Comparison of ENCODE assay signal across 8 cellular contexts in the genomic region with DNA sequence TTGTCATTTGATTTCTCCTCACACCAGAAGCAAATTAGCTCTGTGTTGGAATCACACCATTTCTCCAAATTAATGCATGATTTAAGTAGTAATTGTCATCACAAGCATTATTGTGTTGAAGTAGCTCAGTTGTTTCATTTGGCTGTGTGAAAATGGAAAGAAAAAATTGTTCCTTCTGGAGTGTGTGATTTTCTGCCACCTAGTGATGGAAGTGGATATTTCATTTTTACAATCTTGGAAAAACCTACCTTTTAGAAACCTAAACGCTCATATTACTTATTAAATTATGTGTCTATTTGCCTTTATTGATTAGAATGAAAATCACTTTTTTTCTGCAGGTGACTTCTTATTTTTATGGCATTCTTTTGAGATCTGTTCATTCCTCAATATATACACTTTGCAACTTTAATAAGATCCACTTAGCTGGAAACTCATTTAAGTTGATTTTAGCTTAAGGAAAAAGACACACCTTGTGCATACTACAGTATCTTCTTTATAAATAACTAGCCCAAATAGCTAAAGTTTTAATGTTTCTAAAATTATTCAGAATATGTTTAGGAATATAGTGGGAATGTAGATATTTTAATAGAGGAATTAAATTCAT. TPM values are rescaled to one million over a fixed set of nuclear protein-coding genes. Genes with fewer than 3 reads are reported as not detected.
DNase-seq lines count a peak whose midpoint lies in the region; ATAC-seq and TF ChIP-seq lines count a peak whose summit lies in the region.

No MANE protein-coding gene starts in this region.

- H3K9me3 ChIP-seq in gastroesophageal sphincter (no peaks in the 10 kb centered on the region), transverse colon (no peaks in the 10 kb centered on the region)

- TF ChIP-seq CTCF in RWPE1 (conservative IDR thresholded peaks at IDR 0.05; ENCODE audit: low read depth) (peak; percentile 81), gastroesophageal sphincter (IDR thresholded peaks at IDR 0.05) (peak in 3 of 4 experiments; percentile 7 to 52 (median 34)), transverse colon (IDR thresholded peaks at IDR 0.05) (peak; percentile 42 to 56 (median 53))

- intact Hi-C loops in transverse colon (cut with DNase I; ENCODE audit: low total_unique reads), result no loop called here
- intact Hi-C loops in activated naive CD4-positive, alpha-beta T cell treated with anti-CD3 and anti-CD28 coated beads for 36 hours (cut with micrococcal nuclease), result loop anchor here (1.0 to 5.0 kb wide), 2 partner anchors 372 to 663 kb away; no protein-coding TSS in a partner anchor

- TF ChIP-seq EP300 in gastroesophageal sphincter (IDR thresholded peaks at IDR 0.05), result no peak
- no peak for TF ChIP-seq EP300 in transverse colon (IDR thresholded peaks at IDR 0.05; ENCODE audit: low read depth)

- no peak for TF ChIP-seq POLR2A in gastroesophageal sphincter (IDR thresholded peaks at IDR 0.05)
- TF ChIP-seq POLR2A in transverse colon (IDR thresholded peaks at IDR 0.05), result no peak

- H3K4me3 Mint-ChIP-seq in activated naive CD4-positive, alpha-beta T cell treated with anti-CD3 and anti-CD28 coated beads for 36 hours, result no peak overlapping the region

- H3K27me3 ChIP-seq in gastroesophageal sphincter (no peaks in the 10 kb centered on the region), transverse colon (no peaks in the 10 kb centered on the region)

- POLR2A ChIA-PET in RWPE1 (lab: Yijun Ruan, JAX; ENCODE audit: low non-redundant PET), result no interaction called here

- no peaks in the 10 kb centered on the region for H3K9me3 Mint-ChIP-seq in activated naive CD4-positive, alpha-beta T cell treated with anti-CD3 and anti-CD28 coated beads for 36 hours

- CTCF ChIA-PET in RWPE1 (lab: Yijun Ruan, JAX), result interaction anchor here (0.5 to 1.4 kb wide), 12 partner anchors 16 to 1932 kb away, joined by 3 to 6 read pairs (median 4); no protein-coding TSS in a partner anchor
- CTCF ChIA-PET in activated naive CD4-positive, alpha-beta T cell treated with anti-CD3 and anti-CD28 coated beads for 36 hours (lab: Charles Lee), result interaction anchor here (0.6 to 1.9 kb wide), 14 partner anchors 10 to 664 kb away, joined by 3 to 5 read pairs (median 3); a partner anchor contains a TSS

- no peaks in the 10 kb centered on the region for H3K36me3 Mint-ChIP-seq in activated naive CD4-positive, alpha-beta T cell treated with anti-CD3 and anti-CD28 coated beads for 36 hours (ENCODE audit: low read depth)

- WGBS in gastroesophageal sphincter (ENCODE audit: low coverage in 1 of 2), 2 donors, result 0 to 29% methylated on average over 1 of the region's 1 CpG
- 0 to 18% methylated on average over 1 of the region's 1 CpG for WGBS in transverse colon (ENCODE audit: low coverage in 1 of 2), 2 donors

- H3K4me1 ChIP-seq in gastroesophageal sphincter (no peaks in the 10 kb centered on the region), transverse colon (peaks cover 0 to 6% (median 0%) of the 10 kb centered on the region in 4 donors)

- DNase-seq in G401 (ENCODE audit: low spot score) (peak; percentile 64), RWPE1 (ENCODE audit: low spot score) (peak; percentile 9), transverse colon (no peak)
- DNase-seq in activated effector memory CD4-positive, alpha-beta T cell treated with anti-CD3 and anti-CD28 coated beads, Interleukin-2, amount 50 U/mL, for 16 hours, result no peak
- DNase-seq in activated naive CD4-positive, alpha-beta T cell treated with anti-CD3 and anti-CD28 coated beads for 36 hours, result no peak

- no peaks in the 10 kb centered on the region for H3K27me3 Mint-ChIP-seq in activated naive CD4-positive, alpha-beta T cell treated with anti-CD3 and anti-CD28 coated beads for 36 hours (ENCODE audit: low read depth)

- peak; percentile 59 for ATAC-seq in HG02798 (IDR thresholded peaks at IDR 0.05; ENCODE audit: poor library complexity, unreplicated experiment)
- no peak for ATAC-seq in gastroesophageal sphincter
- ATAC-seq in HG02642 (IDR thresholded peaks at IDR 0.05; ENCODE audit: poor library complexity, unreplicated experiment), result no peak

- H3K36me3 ChIP-seq in gastroesophageal sphincter (no peaks in the 10 kb centered on the region), transverse colon (no peaks in the 10 kb centered on the region)

- no peaks in the 10 kb centered on the region for H3K4me1 Mint-ChIP-seq in activated naive CD4-positive, alpha-beta T cell treated with anti-CD3 and anti-CD28 coated beads for 36 hours (ENCODE audit: low read depth)

- in situ Hi-C loops in G401 (cut with HindIII; ENCODE audit: low sequenced_read_pairs) (no loop called here), transverse colon (cut with MboI; ENCODE audit: low pct_ligation_motif_present in 1 of 4, low pct_unique_long_range_greater_than_20kb in 1 of 4, low sequenced_read_pairs in 3 of 4) (no loop called here)

- H3K4me3 ChIP-seq in gastroesophageal sphincter (no peak overlapping the region), transverse colon (no peak overlapping the region)

- no peak overlapping the region for H3K27ac Mint-ChIP-seq in activated naive CD4-positive, alpha-beta T cell treated with anti-CD3 and anti-CD28 coated beads for 36 hours

- H3K27ac ChIP-seq in RWPE1 (no peak overlapping the region), gastroesophageal sphincter (no peak overlapping the region), transverse colon (no peak overlapping the region)

RNA-seq across cellular contexts. Expression of a gene that starts 50.0 kb away (rescaled TPM):
- total RNA-seq in G401 (2014; rRNA removed; shearing (Covaris generic)), result 84.2 and 113 TPM in 2 replicates
- 10 to 100 TPM; 35.2 to 72.5 (median 63.2) TPM for total RNA-seq in gastroesophageal sphincter
- total RNA-seq in transverse colon, result 100 to 1,000 TPM; 163 to 672 (median 475) TPM
- 100 to 1,000 TPM; 152 to 168 TPM for total RNA-seq in activated naive CD4-positive, alpha-beta T cell treated with anti-CD3 and anti-CD28 coated beads for 36 hours

Comparison
In these comparisons a context has a peak if more than half of its experiments do, and no peak if none do; other contexts are left out.
1. DNase-seq: peak in G401 (single experiment) and RWPE1 (single experiment); none in transverse colon (single experiment), activated effector memory CD4-positive, alpha-beta T cell treated with anti-CD3 and anti-CD28 coated beads, Interleukin-2, amount 50 U/mL, for 16 hours (single experiment) and activated naive CD4-positive, alpha-beta T cell treated with anti-CD3 and anti-CD28 coated beads for 36 hours (single experiment).
2. Peak in every context shown above with its lines, with median percentiles within 50 percentile points of each other: CTCF ChIP-seq.